9 cellular contexts compared by ENCODE assay signal in genomic region chr11:114279778-114280532, GRCh38. TPM values are rescaled to one million over a fixed set of nuclear protein-coding genes. Genes with fewer than 3 reads are reported as not detected.
DNase-seq lines count a peak whose midpoint lies in the region; ATAC-seq and TF ChIP-seq lines count a peak whose summit lies in the region.
"Had no signal": no experiment of that assay in that cellular context is flagged by ENCODE, and none has a peak within 500 bp of the region (broad histone marks: within the 10 kb centered on the region; RNA-seq: fewer than 3 reads in every experiment).

No MANE protein-coding gene starts in this region.

- intact Hi-C loops in lower leg skin (cut with DNase I; ENCODE audit: low total_unique reads), result no loop called here

- TF ChIP-seq EP300 in upper lobe of left lung (IDR thresholded peaks at IDR 0.05), result no peak

- H3K27ac ChIP-seq in upper lobe of left lung, result peak overlapping the region; percentile 31 to 71 (median 62)
- H3K27ac ChIP-seq: HL-60 had no signal

- H3K4me1 ChIP-seq in upper lobe of left lung, result peaks cover 16 to 29% (median 19%) of the 10 kb centered on the region in 4 donors

- no peak for TF ChIP-seq CTCF in cardiac fibroblast (IDR thresholded peaks at IDR 0.05; ENCODE audit: low read depth, low read length)
- no peak for TF ChIP-seq CTCF in upper lobe of left lung (IDR thresholded peaks at IDR 0.05)
- no peak for TF ChIP-seq CTCF in lower leg skin (IDR thresholded peaks at IDR 0.05)

- no peaks in the 10 kb centered on the region for H3K27me3 ChIP-seq in upper lobe of left lung

- H3K4me3 ChIP-seq in cardiac fibroblast (replicated peaks in 1 of 2; ENCODE audit: low read depth in 2 of 2, low read length in 2 of 2) (no peak overlapping the region), upper lobe of left lung (no peak overlapping the region), lower leg skin (ENCODE audit: low read depth, poor library complexity, severe bottlenecking) (no peak overlapping the region)

- no peaks in the 10 kb centered on the region for H3K36me3 ChIP-seq in upper lobe of left lung

- ATAC-seq in upper lobe of left lung (ENCODE audit: low FRiP score in 2 of 2), result peak in 1 of 2 donors; percentile 67
- ATAC-seq in HG02970 (IDR thresholded peaks at IDR 0.05; ENCODE audit: low FRiP score, unreplicated experiment), result no peak

- no peaks in the 10 kb centered on the region for H3K9me3 ChIP-seq in upper lobe of left lung

- peak; percentile 49 for DNase-seq in HT1080 (ENCODE audit: low read depth)
- DNase-seq in cardiac fibroblast (ENCODE audit: low read depth in 2 of 2), result peak; percentile 66 to 84
- peak; percentile 68 for DNase-seq in hepatic stellate cell (ENCODE audit: low spot score)
- no peak for DNase-seq in upper lobe of left lung
- no peak for DNase-seq in lower leg skin (ENCODE audit: low spot score in 2 of 2)
- no peak for DNase-seq in GM19238 (ENCODE audit: insufficient read length, low spot score)
- DNase-seq: DMS79 had no signal

- TF ChIP-seq POLR2A in upper lobe of left lung (IDR thresholded peaks at IDR 0.05) (no peak), lower leg skin (IDR thresholded peaks at IDR 0.05) (no peak)

- 72 to 85% methylated on average over 10 of the region's 10 CpGs for WGBS in upper lobe of left lung, 2 donors
- 47 to 51% methylated on average over 10 of the region's 10 CpGs for WGBS in lower leg skin, 2 donors

RNA-seq across cellular contexts. Expression of gene NNMT, which starts 16.2 kb away (rescaled TPM):
- total RNA-seq in HT1080 (2014; rRNA removed; shearing (Covaris generic)), result 158 and 162 TPM in 2 replicates
- 103 and 115 TPM in 2 replicates for polyA plus RNA-seq in HT1080 (2015; cell fraction: cytosol; rRNA removed)
- polyA plus RNA-seq in HT1080 (2015; cell fraction: nucleus; rRNA removed), result 85.2 and 92.3 TPM in 2 replicates
- 100 to 1,000 TPM in 5 of 6 donors, 10 to 100 TPM in 1; 93.4 to 383 (median 208) TPM for total RNA-seq in upper lobe of left lung
- 100 to 1,000 TPM; 137 to 381 (median 145) TPM for total RNA-seq in lower leg skin

Comparison
In these comparisons a context has a peak if more than half of its experiments do, and no peak if none do; other contexts are left out.
1. DNase-seq: peak in HT1080 (single experiment), cardiac fibroblast (2 of 2) and hepatic stellate cell (single experiment); none in upper lobe of left lung (0 of 2), lower leg skin (0 of 2) and GM19238 (single experiment).